ENCODE assay signal across 6 cellular contexts in genomic region chrY:18504266-18504665, GRCh38.
DNase-seq lines count a peak whose midpoint lies in the region; ATAC-seq and FAIRE-seq lines count a peak whose summit lies in the region.
"Not testable (repeated sequence)": the region's sequence is repeated elsewhere in the genome, so short reads cannot be mapped to it uniquely, and the experiment has no call there.

No MANE protein-coding gene starts in this region.

- ATAC-seq in GM18868 (IDR thresholded peaks at IDR 0.05; ENCODE audit: unreplicated experiment) = peak; percentile 95
- ATAC-seq in GM21515 (IDR thresholded peaks at IDR 0.05; ENCODE audit: unreplicated experiment) = peak; percentile 47
- ATAC-seq in HG02759 (IDR thresholded peaks at IDR 0.05; ENCODE audit: unreplicated experiment) = peak; percentile 54
- peak; percentile 68 for ATAC-seq in HG03442 (IDR thresholded peaks at IDR 0.05; ENCODE audit: unreplicated experiment)
- ATAC-seq in HG03565 (IDR thresholded peaks at IDR 0.05; ENCODE audit: unreplicated experiment) = peak; percentile 75

- peak; percentile 67 for FAIRE-seq in GM18507 (lab: Jason Lieb, UNC)

- DNase-seq in GM18507 (ENCODE audit: extremely low spot score, insufficient read length, low read depth) = not testable (repeated sequence)
